16 cellular contexts compared by ENCODE assay signal in genomic region chr5:73444499-73445432, GRCh38. TPM values are rescaled to one million over a fixed set of nuclear protein-coding genes. Genes with fewer than 3 reads are reported as not detected.
A peak's percentile ranks its signal among the peaks of the same experiment; 100 is the strongest.
DNase-seq lines count a peak whose midpoint lies in the region; ATAC-seq and TF ChIP-seq lines count a peak whose summit lies in the region.
"Had no signal": no experiment of that assay in that cellular context is flagged by ENCODE, and none has a peak within 500 bp of the region (broad histone marks: within the 10 kb centered on the region; RNA-seq: fewer than 3 reads in every experiment).

No MANE protein-coding gene starts in this region.

- peaks cover 92% of the 10 kb centered on the region for H3K27me3 Mint-ChIP-seq in activated naive CD4-positive, alpha-beta T cell treated with anti-CD3 and anti-CD28 coated beads, Interleukin-2, amount 10 ng/mL, durations not matched to agents 7 days and 5 days

- peaks cover 21% of the 10 kb centered on the region for H3K4me1 Mint-ChIP-seq in activated naive CD4-positive, alpha-beta T cell treated with anti-CD3 and anti-CD28 coated beads, Interleukin-2, amount 10 ng/mL, durations not matched to agents 7 days and 5 days

- H3K4me1 ChIP-seq in PC-9 (replicated peaks; ENCODE audit: insufficient read depth) (peaks cover 13% of the 10 kb centered on the region), skeletal muscle satellite cell (ENCODE audit: control insufficient read depth, insufficient read depth, low read length) (peaks cover 9% of the 10 kb centered on the region), Karpas-422 (ENCODE audit: low read length) (peaks cover 18% of the 10 kb centered on the region)

- H3K79me2 ChIP-seq in PC-9 (ENCODE audit: low read depth) (peaks cover 23% of the 10 kb centered on the region), Karpas-422 (ENCODE audit: low read length) (no peaks in the 10 kb centered on the region)

- no peaks in the 10 kb centered on the region for H3K9me2 ChIP-seq in PC-9 (ENCODE audit: insufficient read depth)
- H3K9me2 ChIP-seq in Karpas-422 (replicated peaks; ENCODE audit: insufficient read depth, low read length): no peaks in the 10 kb centered on the region

- BruUV-seq in PC-9 (replicated peaks; lab: Mats Ljungman, UMichigan): no TSS peak

- H3K27ac Mint-ChIP-seq in activated naive CD4-positive, alpha-beta T cell treated with anti-CD3 and anti-CD28 coated beads, Interleukin-2, amount 10 ng/mL, durations not matched to agents 7 days and 5 days: peak overlapping the region; percentile 84
- H3K27ac Mint-ChIP-seq: stimulated activated effector memory CD8-positive, alpha-beta T cell treated with anti-CD3 and anti-CD28 coated beads, Interleukin-12 subunit alpha, Interleukin-12 subunit beta, amount 100 ng/mL, for 72 hours had no signal

- no peak for ATAC-seq in HG03095 (IDR thresholded peaks at IDR 0.05; ENCODE audit: unreplicated experiment)
- ATAC-seq: activated CD4-positive, CD25-positive, alpha-beta regulatory T cell treated with anti-CD3 and anti-CD28 coated beads, Interleukin-2, amount 50 U/mL, for 24 hours; stimulated activated effector memory CD8-positive, alpha-beta T cell treated with anti-CD3 and anti-CD28 coated beads, Interleukin-12 subunit alpha, Interleukin-12 subunit beta, amount 100 ng/mL, for 72 hours had no signal

- H4K20me1 ChIP-seq in PC-9 (ENCODE audit: insufficient read depth) (no peaks in the 10 kb centered on the region), Karpas-422 (ENCODE audit: insufficient read depth, low read depth, low read length) (no peaks in the 10 kb centered on the region)

- TF ChIP-seq CTCF in PC-9 (conservative IDR thresholded peaks at IDR 0.05): no peak

- H3K27me3 ChIP-seq in PC-9 (ENCODE audit: insufficient read depth, low read depth) (no peaks in the 10 kb centered on the region), skeletal muscle satellite cell (ENCODE audit: control insufficient read depth, insufficient read depth, low read length) (peaks cover 10% of the 10 kb centered on the region), Karpas-422 (ENCODE audit: low read length) (no peaks in the 10 kb centered on the region; the same call in 1 of the 2 replicates)
- H3K27me3 ChIP-seq: SJSA1 had no signal

- H3K36me3 ChIP-seq in PC-9 (ENCODE audit: low read depth) (no peaks in the 10 kb centered on the region), skeletal muscle satellite cell (ENCODE audit: insufficient read depth, low read length) (peaks cover 4% of the 10 kb centered on the region), Karpas-422 (ENCODE audit: insufficient read depth, low read length) (no peaks in the 10 kb centered on the region)
- H3K36me3 ChIP-seq: BLaER1 treated with 17β-estradiol and CSF1 and Interleukin-3, amounts not matched to agents 10 nM and 100 nM had no signal

- H3K4me2 ChIP-seq in PC-9 (peak overlapping the region; percentile 85), skeletal muscle satellite cell (ENCODE audit: low read length) (peak overlapping the region; percentile 86), Karpas-422 (ENCODE audit: low read depth, low read length, poor library complexity, severe bottlenecking) (no peak overlapping the region)

- peak overlapping the region; percentile 87; the same call in 1 of the 2 replicates for H3K4me3 ChIP-seq in PC-9
- H3K4me3 ChIP-seq in skeletal muscle satellite cell (ENCODE audit: low read length): peak overlapping the region; percentile 80
- no peak overlapping the region for H3K4me3 ChIP-seq in Karpas-422 (ENCODE audit: low read length)
- H3K4me3 ChIP-seq: BLaER1 treated with 17β-estradiol and CSF1 and Interleukin-3, amounts not matched to agents 10 nM and 100 nM had no signal

- no peak overlapping the region for H3K4me3 Mint-ChIP-seq in activated naive CD4-positive, alpha-beta T cell treated with anti-CD3 and anti-CD28 coated beads, Interleukin-2, amount 10 ng/mL, durations not matched to agents 7 days and 5 days
- H3K4me3 Mint-ChIP-seq: stimulated activated effector memory CD8-positive, alpha-beta T cell treated with anti-CD3 and anti-CD28 coated beads, Interleukin-12 subunit alpha, Interleukin-12 subunit beta, amount 100 ng/mL, for 72 hours had no signal

- no peak overlapping the region for H3K9ac ChIP-seq in skeletal muscle satellite cell (ENCODE audit: low read depth, low read length)
- H3K9ac ChIP-seq in Karpas-422 (ENCODE audit: low read length): no peak overlapping the region
- H3K9ac ChIP-seq: BLaER1 treated with 17β-estradiol and CSF1 and Interleukin-3, amounts not matched to agents 10 nM and 100 nM had no signal

- POLR2A ChIA-PET in PC-9 (lab: Charles Lee; ENCODE audit: unreplicated experiment): interaction anchor here (0.6 kb wide), 1 partner anchor 215 kb away, joined by 5 read pairs; no protein-coding TSS in a partner anchor

- intact Hi-C loops in PC-9 (cut with micrococcal nuclease; ENCODE audit: unreplicated experiment): no loop called here

- CTCF ChIA-PET in activated naive CD4-positive, alpha-beta T cell treated with anti-CD3 and anti-CD28 coated beads, Interleukin-2, amount 10 ng/mL, durations not matched to agents 7 days and 5 days (lab: Charles Lee): interaction anchor here (0.9 kb wide), 1 partner anchor 9 kb away, joined by 3 read pairs; no protein-coding TSS in a partner anchor
- CTCF ChIA-PET in PC-9 (lab: Charles Lee): interaction anchor here (0.6 to 1.1 kb wide), 2 partner anchors 53 to 271 kb away, joined by 4 to 7 read pairs; no protein-coding TSS in a partner anchor

- peaks cover 9% of the 10 kb centered on the region; the same call in 1 of the 2 replicates for H3F3A ChIP-seq in PC-9 (ENCODE audit: insufficient read depth, low read depth)

- H3K27ac ChIP-seq in PC-9 (no peak overlapping the region), Karpas-422 (ENCODE audit: low read length) (no peak overlapping the region)
- H3K27ac ChIP-seq: BLaER1 treated with 17β-estradiol and CSF1 and Interleukin-3, amounts not matched to agents 10 nM and 100 nM; SJSA1 had no signal

- no peak overlapping the region for H2AFZ ChIP-seq in PC-9
- H2AFZ ChIP-seq in Karpas-422 (ENCODE audit: low read length): no peak overlapping the region

- H3K36me3 Mint-ChIP-seq in activated naive CD4-positive, alpha-beta T cell treated with anti-CD3 and anti-CD28 coated beads, Interleukin-2, amount 10 ng/mL, durations not matched to agents 7 days and 5 days: peaks cover 7% of the 10 kb centered on the region

- H3K9me3 ChIP-seq in PC-9 (ENCODE audit: insufficient read depth, low read depth) (no peaks in the 10 kb centered on the region), skeletal muscle satellite cell (replicated peaks; ENCODE audit: low read length) (no peaks in the 10 kb centered on the region), Karpas-422 (ENCODE audit: low read length) (no peaks in the 10 kb centered on the region)
- H3K9me3 ChIP-seq: SJSA1 had no signal

- no peak for DNase-seq in activated naive CD4-positive, alpha-beta T cell treated with anti-CD3 and anti-CD28 coated beads, Interleukin-2, amount 10 ng/mL, durations not matched to agents 7 days and 5 days
- no peak for DNase-seq in activated naive CD4-positive, alpha-beta T cell treated with Interleukin-2 at 50 U/mL for 16 hours
- DNase-seq in PC-9 (no peak), glomerular visceral epithelial cell (ENCODE audit: extremely low spot score) (peak; percentile 46), hippocampal formation (lab: John Stamatoyannopoulos, UW) (no peak), Karpas-422 (no peak)
- DNase-seq: activated effector memory CD4-positive, alpha-beta T cell treated with anti-CD3 and anti-CD28 coated beads, Interleukin-2, amount 50 U/mL, for 16 hours; NCI-H1048; NCI-H82; occipital lobe had no signal

- no peaks in the 10 kb centered on the region for H3K9me3 Mint-ChIP-seq in activated naive CD4-positive, alpha-beta T cell treated with anti-CD3 and anti-CD28 coated beads, Interleukin-2, amount 10 ng/mL, durations not matched to agents 7 days and 5 days
- H3K9me3 Mint-ChIP-seq: stimulated activated effector memory CD8-positive, alpha-beta T cell treated with anti-CD3 and anti-CD28 coated beads, Interleukin-12 subunit alpha, Interleukin-12 subunit beta, amount 100 ng/mL, for 72 hours had no signal

RNA-seq across cellular contexts. Expression of gene FOXD1, which starts 3.8 kb away (rescaled TPM):
- 4.0 and 4.1 TPM in 2 replicates for total RNA-seq in PC-9 (2021)
- 9.0 and 9.6 TPM in 2 replicates for total RNA-seq in skeletal muscle satellite cell (2012; rRNA removed)
- 0.54 and 0.97 TPM in 2 replicates for total RNA-seq in Karpas-422 (2014; rRNA removed; shearing (Covaris generic); ENCODE audit: low replicate concordance)

RNA-seq across cellular contexts. Expression of gene BTF3, which starts 53.5 kb away (rescaled TPM):
- total RNA-seq in PC-9 (2021): 635 and 694 TPM in 2 replicates
- 358 and 457 TPM in 2 replicates for total RNA-seq in skeletal muscle satellite cell (2012; rRNA removed)
- total RNA-seq in Karpas-422 (2014; rRNA removed; shearing (Covaris generic); ENCODE audit: low replicate concordance): 435 and 600 TPM in 2 replicates
